2 cellular contexts compared by ENCODE assay signal in the genomic region with DNA sequence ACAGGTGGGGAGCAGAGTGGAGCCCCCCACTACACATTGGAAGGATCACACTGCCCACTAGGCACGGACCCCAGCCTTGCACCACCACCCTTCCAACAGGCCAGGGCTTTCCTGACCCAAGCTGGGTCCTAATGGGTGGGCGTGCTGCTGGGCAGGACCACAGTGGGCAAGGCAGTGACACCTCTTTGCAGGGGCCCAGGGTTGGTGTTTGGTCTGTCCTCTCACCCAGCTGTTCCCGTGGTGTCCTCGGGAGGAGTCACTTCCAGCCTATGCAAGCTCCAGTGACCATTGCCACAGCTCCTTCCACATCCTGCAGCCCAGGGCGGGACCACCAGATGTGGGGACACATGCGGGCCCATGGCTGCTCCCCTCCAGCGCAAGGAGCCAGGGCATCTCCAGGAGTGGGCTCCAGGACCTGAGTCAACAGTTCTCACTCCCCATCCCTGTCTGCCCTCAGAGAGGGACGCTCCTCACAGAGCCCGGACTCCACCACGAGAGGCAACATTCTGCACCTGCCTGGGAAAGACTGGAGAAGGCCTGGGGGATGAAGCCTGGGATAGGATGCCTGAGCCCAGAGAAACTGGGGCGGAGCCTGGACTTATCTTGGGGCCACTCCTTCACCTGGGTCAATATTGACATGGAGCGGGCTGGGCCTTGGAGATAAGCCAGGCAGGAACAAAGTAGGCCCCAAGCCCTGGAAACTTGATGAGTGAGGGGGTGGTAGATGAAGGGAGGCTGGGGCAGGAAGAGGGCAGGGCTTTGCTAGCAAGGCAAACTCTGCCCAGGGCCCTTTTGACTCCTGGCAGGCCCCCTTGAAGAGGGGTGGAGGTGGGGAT.
TF ChIP-seq lines count a peak whose summit lies in the region.

No MANE protein-coding gene starts in this region.

TF ChIP-seq in A549, 52 proteins besides CTCF, POLR2A, EP300 and RAD21:
- TF ChIP-seq ZC3H11A (IDR thresholded peaks at IDR 0.05) = no peak
- TF ChIP-seq CBX8 (IDR thresholded peaks at IDR 0.05) = no peak
- no peak for TF ChIP-seq KDM1A (IDR thresholded peaks at IDR 0.05; ENCODE audit: low read depth)
- no peak for TF ChIP-seq NFE2L2 (conservative IDR thresholded peaks at IDR 0.05; ENCODE audit: low read length)
- no peak for TF ChIP-seq REST (IDR thresholded peaks at IDR 0.05)
- TF ChIP-seq HEYL (CRISPR knock-in tag; IDR thresholded peaks at IDR 0.05) = no peak
- TF ChIP-seq RNF2 (IDR thresholded peaks at IDR 0.05; ENCODE audit: borderline replicate concordance, low read depth) = no peak
- no peak for TF ChIP-seq HOXB5 (CRISPR knock-in tag; IDR thresholded peaks at IDR 0.05)
- TF ChIP-seq JUN (IDR thresholded peaks at IDR 0.05) = no peak

TF ChIP-seq in K562, 482 proteins besides CTCF, POLR2A, EP300 and RAD21 (continues in another document):
- peak; percentile 87 to 96 for TF ChIP-seq TBL1XR1 (IDR thresholded peaks at IDR 0.05; ENCODE audit: low read length in 2 of 2)
- peak; percentile 96 for TF ChIP-seq NCOA1 (IDR thresholded peaks at IDR 0.05; ENCODE audit: low read depth)
- peak; percentile 83 for TF ChIP-seq E2F1 (CRISPR knock-in tag; IDR thresholded peaks at IDR 0.05)
- TF ChIP-seq CTBP1 (IDR thresholded peaks at IDR 0.05; ENCODE audit: borderline replicate concordance) = peak; percentile 100
- TF ChIP-seq MYNN (IDR thresholded peaks at IDR 0.05) = peak; percentile 96
- TF ChIP-seq MYNN (CRISPR knock-in tag; IDR thresholded peaks at IDR 0.05) = no peak
- TF ChIP-seq SMAD4 (CRISPR knock-in tag; conservative IDR thresholded peaks at IDR 0.05) = peak; percentile 86
- no peak for TF ChIP-seq SIX5 (IDR thresholded peaks at IDR 0.05; ENCODE audit: borderline replicate concordance in 1 of 2, insufficient read depth in 1 of 2, low read depth in 1 of 2, low read length in 2 of 2)
- peak; percentile 63 for TF ChIP-seq BRD9 (IDR thresholded peaks at IDR 0.05; ENCODE audit: low read depth, partially characterized antibody)
- TF ChIP-seq FOXJ2 (tag; IDR thresholded peaks at IDR 0.05) = peak; percentile 74; the same call in 1 of the 2 replicates
- TF ChIP-seq ZFX (CRISPR knock-in tag; IDR thresholded peaks at IDR 0.05) = no peak
- TF ChIP-seq AFF4 (CRISPR knock-in tag; IDR thresholded peaks at IDR 0.05) = peak; percentile 49; the same call in 1 of the 2 replicates
- no peak for TF ChIP-seq KAT8 (IDR thresholded peaks at IDR 0.05; ENCODE audit: low read depth)
- no peak for TF ChIP-seq PCBP1 (IDR thresholded peaks at IDR 0.05; ENCODE audit: low read depth, low read length, poor library complexity, severe bottlenecking)
- TF ChIP-seq, protein P1, sequence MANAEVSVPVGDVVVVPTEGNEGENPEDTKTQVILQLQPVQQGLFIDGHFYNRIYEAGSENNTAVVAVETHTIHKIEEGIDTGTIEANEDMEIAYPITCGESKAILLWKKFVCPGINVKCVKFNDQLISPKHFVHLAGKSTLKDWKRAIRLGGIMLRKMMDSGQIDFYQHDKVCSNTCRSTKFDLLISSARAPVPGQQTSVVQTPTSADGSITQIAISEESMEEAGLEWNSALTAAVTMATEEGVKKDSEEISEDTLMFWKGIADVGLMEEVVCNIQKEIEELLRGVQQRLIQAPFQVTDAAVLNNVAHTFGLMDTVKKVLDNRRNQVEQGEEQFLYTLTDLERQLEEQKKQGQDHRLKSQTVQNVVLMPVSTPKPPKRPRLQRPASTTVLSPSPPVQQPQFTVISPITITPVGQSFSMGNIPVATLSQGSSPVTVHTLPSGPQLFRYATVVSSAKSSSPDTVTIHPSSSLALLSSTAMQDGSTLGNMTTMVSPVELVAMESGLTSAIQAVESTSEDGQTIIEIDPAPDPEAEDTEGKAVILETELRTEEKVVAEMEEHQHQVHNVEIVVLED (CRISPR knock-in tag; IDR thresholded peaks at IDR 0.05) = no peak
- TF ChIP-seq UBTF (IDR thresholded peaks at IDR 0.05; ENCODE audit: borderline replicate concordance in 1 of 2, low read depth in 2 of 2, low read length in 2 of 2) = peak in 1 of 2 experiments; percentile 34; a peak in 1 of 4 replicates
- TF ChIP-seq CBX3 (IDR thresholded peaks at IDR 0.05; ENCODE audit: borderline replicate concordance in 1 of 2, low read length in 2 of 2) = peak in 1 of 2 experiments; percentile 76; a peak in 1 of 3 replicates
- TF ChIP-seq NFE2 (IDR thresholded peaks at IDR 0.05; ENCODE audit: low read depth) = peak; percentile 71; the same call in 1 of the 2 replicates
- TF ChIP-seq ETV6 (IDR thresholded peaks at IDR 0.05; ENCODE audit: borderline replicate concordance in 1 of 2, low read depth in 2 of 2, low read length in 1 of 2) = 0 out of 4 replicates have a peak, but pooled peaks of 1 of the 2 experiments have one; percentile 68
- TF ChIP-seq ETV6 (CRISPR knock-in tag; IDR thresholded peaks at IDR 0.05; ENCODE audit: borderline replicate concordance) = no peak
- peak; percentile 41; the same call in 1 of the 2 replicates for TF ChIP-seq BACH1 (tag; IDR thresholded peaks at IDR 0.05)
- TF ChIP-seq CBFB (CRISPR knock-in tag; IDR thresholded peaks at IDR 0.05) = peak; percentile 47; the same call in 1 of the 2 replicates
- TF ChIP-seq TEAD1 (CRISPR knock-in tag; IDR thresholded peaks at IDR 0.05) = peak; percentile 61 to 72; a peak in 3 of 4 replicates
- no peak for TF ChIP-seq ZZZ3 (IDR thresholded peaks at IDR 0.05)
- TF ChIP-seq MXI1 (IDR thresholded peaks at IDR 0.05; ENCODE audit: low read depth, low read length) = peak; percentile 35; the same call in 1 of the 2 replicates
- TF ChIP-seq HLTF (IDR thresholded peaks at IDR 0.05) = peak; percentile 93; the same call in 1 of the 2 replicates
- TF ChIP-seq FUS (optimal IDR thresholded peaks at IDR 0.05; ENCODE audit: low read depth, low read length) = no peak
- TF ChIP-seq SMARCC2 (IDR thresholded peaks at IDR 0.05; ENCODE audit: low read depth) = peak; percentile 99
- TF ChIP-seq HDGF (IDR thresholded peaks at IDR 0.05) = no peak
- TF ChIP-seq, protein P2, sequence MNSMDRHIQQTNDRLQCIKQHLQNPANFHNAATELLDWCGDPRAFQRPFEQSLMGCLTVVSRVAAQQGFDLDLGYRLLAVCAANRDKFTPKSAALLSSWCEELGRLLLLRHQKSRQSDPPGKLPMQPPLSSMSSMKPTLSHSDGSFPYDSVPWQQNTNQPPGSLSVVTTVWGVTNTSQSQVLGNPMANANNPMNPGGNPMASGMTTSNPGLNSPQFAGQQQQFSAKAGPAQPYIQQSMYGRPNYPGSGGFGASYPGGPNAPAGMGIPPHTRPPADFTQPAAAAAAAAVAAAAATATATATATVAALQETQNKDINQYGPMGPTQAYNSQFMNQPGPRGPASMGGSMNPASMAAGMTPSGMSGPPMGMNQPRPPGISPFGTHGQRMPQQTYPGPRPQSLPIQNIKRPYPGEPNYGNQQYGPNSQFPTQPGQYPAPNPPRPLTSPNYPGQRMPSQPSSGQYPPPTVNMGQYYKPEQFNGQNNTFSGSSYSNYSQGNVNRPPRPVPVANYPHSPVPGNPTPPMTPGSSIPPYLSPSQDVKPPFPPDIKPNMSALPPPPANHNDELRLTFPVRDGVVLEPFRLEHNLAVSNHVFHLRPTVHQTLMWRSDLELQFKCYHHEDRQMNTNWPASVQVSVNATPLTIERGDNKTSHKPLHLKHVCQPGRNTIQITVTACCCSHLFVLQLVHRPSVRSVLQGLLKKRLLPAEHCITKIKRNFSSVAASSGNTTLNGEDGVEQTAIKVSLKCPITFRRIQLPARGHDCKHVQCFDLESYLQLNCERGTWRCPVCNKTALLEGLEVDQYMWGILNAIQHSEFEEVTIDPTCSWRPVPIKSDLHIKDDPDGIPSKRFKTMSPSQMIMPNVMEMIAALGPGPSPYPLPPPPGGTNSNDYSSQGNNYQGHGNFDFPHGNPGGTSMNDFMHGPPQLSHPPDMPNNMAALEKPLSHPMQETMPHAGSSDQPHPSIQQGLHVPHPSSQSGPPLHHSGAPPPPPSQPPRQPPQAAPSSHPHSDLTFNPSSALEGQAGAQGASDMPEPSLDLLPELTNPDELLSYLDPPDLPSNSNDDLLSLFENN (IDR thresholded peaks at IDR 0.05; ENCODE audit: low read depth in 2 of 2, low read length in 2 of 2) = peak in 1 of 2 experiments; percentile 99; a peak in 2 of 4 replicates
- peak; percentile 75 for TF ChIP-seq DACH1 (IDR thresholded peaks at IDR 0.05; ENCODE audit: partially characterized antibody)
- peak; percentile 27; the same call in 1 of the 2 replicates for TF ChIP-seq PHF8 (IDR thresholded peaks at IDR 0.05; ENCODE audit: borderline replicate concordance, low read length)
- TF ChIP-seq CC2D1A (IDR thresholded peaks at IDR 0.05) = peak; percentile 98
- peak; percentile 98 for TF ChIP-seq CCNT2 (IDR thresholded peaks at IDR 0.05; ENCODE audit: borderline replicate concordance, extremely low read depth, insufficient read length, low read depth, low read length)
- TF ChIP-seq ZKSCAN1 (IDR thresholded peaks at IDR 0.05; ENCODE audit: low read depth, low read length) = peak; percentile 71; the same call in 1 of the 2 replicates
- TF ChIP-seq ZNF584 (CRISPR knock-in tag; IDR thresholded peaks at IDR 0.05; ENCODE audit: low read depth) = peak; percentile 71; the same call in 1 of the 2 replicates
- TF ChIP-seq, protein P3, sequence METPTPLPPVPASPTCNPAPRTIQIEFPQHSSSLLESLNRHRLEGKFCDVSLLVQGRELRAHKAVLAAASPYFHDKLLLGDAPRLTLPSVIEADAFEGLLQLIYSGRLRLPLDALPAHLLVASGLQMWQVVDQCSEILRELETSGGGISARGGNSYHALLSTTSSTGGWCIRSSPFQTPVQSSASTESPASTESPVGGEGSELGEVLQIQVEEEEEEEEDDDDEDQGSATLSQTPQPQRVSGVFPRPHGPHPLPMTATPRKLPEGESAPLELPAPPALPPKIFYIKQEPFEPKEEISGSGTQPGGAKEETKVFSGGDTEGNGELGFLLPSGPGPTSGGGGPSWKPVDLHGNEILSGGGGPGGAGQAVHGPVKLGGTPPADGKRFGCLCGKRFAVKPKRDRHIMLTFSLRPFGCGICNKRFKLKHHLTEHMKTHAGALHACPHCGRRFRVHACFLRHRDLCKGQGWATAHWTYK (CRISPR knock-in tag; IDR thresholded peaks at IDR 0.05) = peak; percentile 66; the same call in 1 of the 2 replicates
- TF ChIP-seq FOXA1 (IDR thresholded peaks at IDR 0.05; ENCODE audit: borderline replicate concordance) = peak; percentile 100
- TF ChIP-seq HDAC1 (IDR thresholded peaks at IDR 0.05) = peak; percentile 48 to 90; a peak in 2 of 4 replicates
- peak; percentile 100 for TF ChIP-seq POLR2AphosphoS5 (IDR thresholded peaks at IDR 0.05; ENCODE audit: control insufficient read depth, insufficient read depth, low read depth, low read length)
- TF ChIP-seq ARID3A (IDR thresholded peaks at IDR 0.05; ENCODE audit: borderline replicate concordance, low read depth, low read length) = peak; percentile 80; the same call in 1 of the 2 replicates
